ENCODE assay signal across 8 cellular contexts in the genomic region with DNA sequence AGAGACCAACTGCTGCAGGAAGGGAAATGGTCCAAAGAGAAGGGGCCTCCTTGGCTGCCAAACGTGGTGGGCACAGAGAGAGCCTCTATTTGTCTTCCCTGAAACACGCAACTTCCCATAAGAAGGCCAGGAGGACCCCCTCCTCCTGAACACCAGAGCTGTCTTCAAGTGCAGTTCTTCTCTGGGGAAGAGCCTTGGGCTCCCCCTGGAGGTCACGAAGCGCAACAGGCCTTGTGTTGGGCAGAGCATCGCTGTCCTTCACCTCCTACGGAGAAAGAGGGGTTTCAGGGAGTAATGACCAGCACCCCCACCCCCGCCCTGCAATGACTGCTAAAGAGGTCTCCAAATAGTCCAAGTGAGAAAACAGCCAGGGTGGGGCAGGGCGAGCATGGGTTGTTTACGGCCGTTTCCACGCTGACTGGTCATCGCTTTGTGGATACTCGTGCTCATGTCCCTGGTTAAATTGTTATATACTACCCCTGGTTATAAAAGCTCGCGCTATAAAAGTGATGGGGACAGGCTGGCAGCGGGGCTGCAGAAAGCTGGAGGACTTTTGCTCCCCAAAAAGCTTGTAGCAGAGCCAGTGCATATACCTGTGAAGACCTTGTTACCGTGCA.
DNase-seq lines count a peak whose midpoint lies in the region; ATAC-seq and TF ChIP-seq lines count a peak whose summit lies in the region.

No MANE protein-coding gene starts in this region.

- no peak overlapping the region for H2BK5ac ChIP-seq in mesenchymal stem cell (ENCODE audit: low read depth, low read length, poor library complexity, severe bottlenecking)

- H2BK120ac ChIP-seq in mesenchymal stem cell (ENCODE audit: low read depth, low read length) = no peak overlapping the region

- H2BK12ac ChIP-seq in mesenchymal stem cell (ENCODE audit: low read length in 2 of 2) = no peak overlapping the region

- H4K8ac ChIP-seq in mesenchymal stem cell (ENCODE audit: low read length) = no peak overlapping the region

- peaks cover 0 to 6% (median 1%) of the 10 kb centered on the region in 11 donors for H3K9me3 Mint-ChIP-seq in naive thymus-derived CD4-positive, alpha-beta T cell

- H3K36me3 Mint-ChIP-seq in naive thymus-derived CD4-positive, alpha-beta T cell = no peaks in the 10 kb centered on the region

- no peak overlapping the region for H2AK5ac ChIP-seq in mesenchymal stem cell (ENCODE audit: low read length, severe bottlenecking)

- H3K27me3 Mint-ChIP-seq in naive thymus-derived CD4-positive, alpha-beta T cell = peaks cover 0 to 43% (median 17%) of the 10 kb centered on the region in 5 donors

- no peak overlapping the region for H3K23ac ChIP-seq in mesenchymal stem cell (ENCODE audit: low read length in 2 of 2)

- no peaks in the 10 kb centered on the region for H3K4me1 Mint-ChIP-seq in naive thymus-derived CD4-positive, alpha-beta T cell

- H3K9ac ChIP-seq in mesenchymal stem cell (ENCODE audit: low read length) = no peak overlapping the region

- no peaks in the 10 kb centered on the region for H3K79me1 ChIP-seq in mesenchymal stem cell (replicated peaks; ENCODE audit: low read length, poor library complexity, severe bottlenecking)

- H3K27ac Mint-ChIP-seq in naive thymus-derived CD4-positive, alpha-beta T cell = no peak overlapping the region

- no peak overlapping the region for H2AFZ ChIP-seq in mesenchymal stem cell (ENCODE audit: low read depth, low read length)

- peak; percentile 84 for TF ChIP-seq CTCF in BJ (IDR thresholded peaks at IDR 0.05; ENCODE audit: insufficient read depth, low read depth, low read length)
- TF ChIP-seq CTCF in choroid plexus epithelial cell (conservative IDR thresholded peaks at IDR 0.05; ENCODE audit: low read depth, low read length) = peak; percentile 46

- H3K18ac ChIP-seq in mesenchymal stem cell (ENCODE audit: low read depth in 1 of 2, low read length in 2 of 2) = no peak overlapping the region

- no peak overlapping the region for H3K4ac ChIP-seq in mesenchymal stem cell (ENCODE audit: low read depth in 1 of 2, low read length in 2 of 2)

- H3K14ac ChIP-seq in mesenchymal stem cell (ENCODE audit: low read length in 2 of 2) = no peak overlapping the region

- H3K4me2 ChIP-seq in mesenchymal stem cell (ENCODE audit: low read length, poor library complexity, severe bottlenecking) = no peak overlapping the region

- H3K27me3 ChIP-seq in BJ (ENCODE audit: control insufficient read depth, insufficient read depth, low read length) (no peaks in the 10 kb centered on the region), mesenchymal stem cell (ENCODE audit: control insufficient read depth in 1 of 2, insufficient read depth in 1 of 2, low read length in 2 of 2) (peaks cover 0 to 10% of the 10 kb centered on the region in 2 experiments)
- H3K27me3 ChIP-seq in naive thymus-derived CD4-positive, alpha-beta T cell (ENCODE audit: control insufficient read depth in 2 of 2, insufficient read depth in 2 of 2, low read length in 2 of 2) = no peaks in the 10 kb centered on the region

- no peak overlapping the region for H3K4me3 Mint-ChIP-seq in naive thymus-derived CD4-positive, alpha-beta T cell

- POLR2A ChIA-PET in BJ (lab: Charles Lee) = no interaction called here
- POLR2A ChIA-PET in naive thymus-derived CD4-positive, alpha-beta T cell (lab: Charles Lee) = no interaction called here

- no peak overlapping the region for H3K27ac ChIP-seq in naive thymus-derived CD4-positive, alpha-beta T cell (ENCODE audit: low read depth, low read length)
- H3K27ac ChIP-seq in mesenchymal stem cell (ENCODE audit: low read length, poor library complexity, severe bottlenecking) = no peak overlapping the region

- no peak overlapping the region for H4K91ac ChIP-seq in mesenchymal stem cell (ENCODE audit: low read length)

- H3K36me3 ChIP-seq in BJ (ENCODE audit: control insufficient read depth, insufficient read depth, low read length) (no peaks in the 10 kb centered on the region), mesenchymal stem cell (ENCODE audit: control insufficient read depth in 1 of 2, insufficient read depth in 2 of 2, low read depth in 1 of 2, low read length in 2 of 2) (no peaks in the 10 kb centered on the region)
- H3K36me3 ChIP-seq in naive thymus-derived CD4-positive, alpha-beta T cell (ENCODE audit: control insufficient read depth in 2 of 3, insufficient read depth in 3 of 3, low read length in 3 of 3) = no peaks in the 10 kb centered on the region

- H3K9me3 ChIP-seq in naive thymus-derived CD4-positive, alpha-beta T cell (ENCODE audit: control insufficient read depth in 2 of 3, low read length in 3 of 3) = no peaks in the 10 kb centered on the region
- no peaks in the 10 kb centered on the region for H3K9me3 ChIP-seq in mesenchymal stem cell (ENCODE audit: control insufficient read depth, low read length)

- no peak overlapping the region for H2BK15ac ChIP-seq in mesenchymal stem cell (ENCODE audit: low read depth, poor library complexity, severe bottlenecking)

- WGBS in mesenchymal stem cell = 41% methylated on average over 17 of the region's 17 CpGs

- ATAC-seq in GM18868 (IDR thresholded peaks at IDR 0.05; ENCODE audit: unreplicated experiment) = peak; percentile 63
- peak; percentile 40 for ATAC-seq in naive thymus-derived CD4-positive, alpha-beta T cell
- ATAC-seq in HG03280 (IDR thresholded peaks at IDR 0.05; ENCODE audit: unreplicated experiment) = no peak
- ATAC-seq in GM21576 (IDR thresholded peaks at IDR 0.05; ENCODE audit: unreplicated experiment) = no peak

- CTCF ChIA-PET in BJ (lab: Yijun Ruan, JAX) = interaction anchor here (0.6 to 2.2 kb wide), 13 partner anchors 13 to 928 kb away, joined by 3 to 16 read pairs (median 4); no protein-coding TSS in a partner anchor
- CTCF ChIA-PET in naive thymus-derived CD4-positive, alpha-beta T cell (lab: Charles Lee) = interaction anchor here (0.6 to 1.2 kb wide), 3 partner anchors 286 to 752 kb away, joined by 3 to 4 read pairs (median 3); no protein-coding TSS in a partner anchor

- intact Hi-C loops in naive thymus-derived CD4-positive, alpha-beta T cell (cut with micrococcal nuclease) = loop anchor here in 1 of 2 donors (5.0 to 10.0 kb wide), 2 partner anchors 328 to 516 kb away; no protein-coding TSS in a partner anchor

- H3K4me3 ChIP-seq in BJ (ENCODE audit: low read depth, low read length) = no peak overlapping the region
- H3K4me3 ChIP-seq in choroid plexus epithelial cell (ENCODE audit: low read depth, low read length) = no peak overlapping the region
- H3K4me3 ChIP-seq in naive thymus-derived CD4-positive, alpha-beta T cell (ENCODE audit: low read length) = no peak overlapping the region
- no peak overlapping the region for H3K4me3 ChIP-seq in mesenchymal stem cell (ENCODE audit: insufficient read depth in 1 of 2, low read depth in 1 of 2, low read length in 2 of 2)

- no peak for DNase-seq in BJ (ENCODE audit: low read depth)
- peak; percentile 9 to 27 for DNase-seq in SHP77 (lab: John Stamatoyannopoulos, UW)
- DNase-seq in choroid plexus epithelial cell (ENCODE audit: low read depth) = peak; percentile 3
- DNase-seq in naive thymus-derived CD4-positive, alpha-beta T cell = peak in 6 of 9 donors; percentile 3 to 25 (median 14)
- no peak for DNase-seq in mesenchymal stem cell

- no peaks in the 10 kb centered on the region for H3K4me1 ChIP-seq in naive thymus-derived CD4-positive, alpha-beta T cell (ENCODE audit: control insufficient read depth in 2 of 2, insufficient read depth in 2 of 2, low read length in 2 of 2)
- no peaks in the 10 kb centered on the region for H3K4me1 ChIP-seq in mesenchymal stem cell (ENCODE audit: control insufficient read depth, insufficient read depth, low read depth, low read length)

Comparison
In these comparisons a context has a peak if more than half of its experiments do, and no peak if none do; other contexts are left out.
1. DNase-seq: peak in SHP77 (2 of 2), choroid plexus epithelial cell (single experiment) and naive thymus-derived CD4-positive, alpha-beta T cell (6 of 9); none in BJ (single experiment) and mesenchymal stem cell (single experiment).
2. ATAC-seq: peak in GM18868 (single experiment) and naive thymus-derived CD4-positive, alpha-beta T cell (single experiment); none in HG03280 (single experiment) and GM21576 (single experiment).